ENCODE assay signal across 32 cellular contexts in genomic region chr3:14935577-14936345, GRCh38.
"Had no signal": no experiment of that assay in that cellular context is flagged by ENCODE, and none has a peak within 500 bp of the region (broad histone marks: within the 10 kb centered on the region; RNA-seq: fewer than 3 reads in every experiment).

No MANE protein-coding gene starts in this region.

- H3K27ac ChIP-seq: breast epithelium, left lung, lower lobe of right lung, neutrophil, psoas muscle, sigmoid colon, thyroid gland had no signal

- H3K9me3 ChIP-seq: breast epithelium, left lung, lower lobe of right lung, neutrophil, pancreas, psoas muscle, sigmoid colon, thyroid gland had no signal

- DNase-seq: activated CD4-positive, alpha-beta memory T cell treated with anti-CD3 and anti-CD28 coated beads, Interleukin-2, amount 10 ng/mL, durations not matched to agents 7 days and 5 days; activated CD4-positive, alpha-beta T cell treated with anti-CD3 and anti-CD28 coated beads for 1 hour; activated CD4-positive, alpha-beta T cell treated with anti-CD3 and anti-CD28 coated beads, Interleukin-2, amount 10 ng/mL, durations not matched to agents 7 days and 5 days; activated naive CD8-positive, alpha-beta T cell treated with anti-CD3 and anti-CD28 coated beads, Interleukin-2, amount 50 U/mL, for 24 hours; activated T-cell treated with anti-CD3 and anti-CD28 coated beads, Interleukin-2, amount 50 U/mL, for 4 hours; amygdala; central memory CD4-positive, alpha-beta T cell; dermis blood vessel endothelial cell; effector memory CD4-positive, alpha-beta T cell; head of caudate nucleus; hypothalamus; immature natural killer cell; left lung; lower lobe of right lung; mesendoderm; naive B cell; nephron progenitor cell; pancreas; psoas muscle; sigmoid colon; stimulated activated CD4-positive, alpha-beta T cell treated with anti-CD3 and anti-CD28 coated beads, Interleukin-1b, Interleukin-23, amount 100 ng/mL, for 48 hours; stimulated activated CD4-positive, alpha-beta T cell treated with anti-CD3 and anti-CD28 coated beads, Interleukin-4, amount 100 ng/mL, for 4 hours; stimulated activated CD8-positive, alpha-beta memory T cell treated with anti-CD3 and anti-CD28 coated beads, Interleukin-4, amount 100 ng/mL, for 48 hours; stimulated activated naive CD8-positive, alpha-beta T cell treated with anti-CD3 and anti-CD28 coated beads, Interleukin-15, amount 100 ng/mL, for 72 hours; SW 1271; T-helper 2 cell; thyroid gland had no signal

- ATAC-seq: activated naive CD8-positive, alpha-beta T cell treated with anti-CD3 and anti-CD28 coated beads, Interleukin-2, amount 50 U/mL, for 24 hours; activated T-cell treated with anti-CD3 and anti-CD28 coated beads, Interleukin-2, amount 50 U/mL, for 4 hours; left lung; lower lobe of right lung; psoas muscle; stimulated activated memory B cell treated with anti-CD40 and anti-IgM and Interleukin-4, amounts not matched to agents 10 μg/mL and 1 μg/mL and 100 μg/mL, for 72 hours; stimulated activated naive CD8-positive, alpha-beta T cell treated with anti-CD3 and anti-CD28 coated beads, Interleukin-15, amount 100 ng/mL, for 72 hours; WTC11 had no signal

- H3K36me3 ChIP-seq: breast epithelium, neutrophil, pancreas, sigmoid colon, thyroid gland had no signal

- H3K4me1 ChIP-seq: breast epithelium, left lung, lower lobe of right lung, pancreas, psoas muscle, sigmoid colon, thyroid gland had no signal

- H3K27me3 ChIP-seq: breast epithelium, left lung, neutrophil, pancreas, sigmoid colon, thyroid gland had no signal

- H3K4me3 ChIP-seq: breast epithelium, left lung, lower lobe of right lung, pancreas, psoas muscle, sigmoid colon, smooth muscle cell, thyroid gland had no signal

- H3K4me2 ChIP-seq: smooth muscle cell had no signal
